ENCODE assay signal across 1 cellular context in the genomic region with DNA sequence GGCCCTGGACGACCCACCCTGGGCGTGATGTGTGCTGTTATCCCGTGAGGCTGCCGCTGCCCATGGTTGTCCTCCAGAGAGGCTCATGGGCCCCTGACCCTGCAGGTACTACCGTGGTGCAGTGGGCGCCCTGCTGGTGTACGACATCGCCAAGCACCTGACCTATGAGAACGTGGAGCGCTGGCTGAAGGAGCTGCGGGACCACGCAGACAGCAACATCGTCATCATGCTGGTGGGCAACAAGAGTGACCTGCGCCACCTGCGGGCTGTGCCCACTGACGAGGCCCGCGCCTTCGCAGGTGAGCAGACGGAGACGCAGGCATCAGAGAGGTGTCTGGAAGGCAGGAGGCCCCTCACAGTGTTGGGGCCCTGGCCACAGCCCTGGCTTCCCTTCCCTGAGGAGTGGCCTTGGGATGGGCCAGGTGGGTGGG.
A peak's percentile ranks its signal among the peaks of the same experiment; 100 is the strongest.
TF ChIP-seq lines count a peak whose summit lies in the region.

No MANE protein-coding gene starts in this region.

TF ChIP-seq in HepG2, 621 proteins besides CTCF, POLR2A, EP300 and RAD21:
- TF ChIP-seq SMARCC2 (IDR thresholded peaks at IDR 0.05) (no peak), KDM3A (CRISPR knock-in tag; IDR thresholded peaks at IDR 0.05; ENCODE audit: low read depth) (no peak), KDM1A (CRISPR knock-in tag; IDR thresholded peaks at IDR 0.05) (no peak), AGO2 (optimal IDR thresholded peaks at IDR 0.05; ENCODE audit: low read depth, low read length) (peak; percentile 42), NAIF1 (CRISPR knock-in tag; IDR thresholded peaks at IDR 0.05; ENCODE audit: borderline replicate concordance) (no peak), ZSCAN22 (CRISPR knock-in tag; IDR thresholded peaks at IDR 0.05) (no peak), CENPX (CRISPR knock-in tag; IDR thresholded peaks at IDR 0.05) (no peak)
- TF ChIP-seq, protein P1, sequence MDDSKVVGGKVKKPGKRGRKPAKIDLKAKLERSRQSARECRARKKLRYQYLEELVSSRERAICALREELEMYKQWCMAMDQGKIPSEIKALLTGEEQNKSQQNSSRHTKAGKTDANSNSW (CRISPR knock-in tag; IDR thresholded peaks at IDR 0.05; ENCODE audit: borderline replicate concordance), result no peak
